ENCODE assay signal across 2 cellular contexts in genomic region chr1:184569106-184569505, GRCh38.
TF ChIP-seq lines count a peak whose summit lies in the region.

No MANE protein-coding gene starts in this region.

TF ChIP-seq in liver, 16 proteins besides CTCF, POLR2A, EP300 and RAD21 (continued from another document):
- no peak for TF ChIP-seq REST (IDR thresholded peaks at IDR 0.05)
- TF ChIP-seq, protein P1, sequence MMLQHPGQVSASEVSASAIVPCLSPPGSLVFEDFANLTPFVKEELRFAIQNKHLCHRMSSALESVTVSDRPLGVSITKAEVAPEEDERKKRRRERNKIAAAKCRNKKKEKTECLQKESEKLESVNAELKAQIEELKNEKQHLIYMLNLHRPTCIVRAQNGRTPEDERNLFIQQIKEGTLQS (IDR thresholded peaks at IDR 0.05) = no peak
- no peak for TF ChIP-seq EGR1 (IDR thresholded peaks at IDR 0.05; ENCODE audit: low read depth in 2 of 2)
- TF ChIP-seq NR2F2 (IDR thresholded peaks at IDR 0.05) = no peak
- no peak for TF ChIP-seq SP1 (IDR thresholded peaks at IDR 0.05)

TF ChIP-seq in HepG2, 621 proteins besides CTCF, POLR2A, EP300 and RAD21 (continued from another document):
- TF ChIP-seq ARID2 (CRISPR knock-in tag; IDR thresholded peaks at IDR 0.05; ENCODE audit: borderline replicate concordance) (no peak), ZNF672 (CRISPR knock-in tag; IDR thresholded peaks at IDR 0.05) (no peak), CAMTA2 (CRISPR knock-in tag; IDR thresholded peaks at IDR 0.05; ENCODE audit: borderline replicate concordance) (no peak), SYNCRIP (IDR thresholded peaks at IDR 0.05; ENCODE audit: insufficient read depth, low read depth, low read length) (no peak), BRCA1 (CRISPR knock-in tag; IDR thresholded peaks at IDR 0.05) (no peak), ZNF678 (CRISPR knock-in tag; IDR thresholded peaks at IDR 0.05) (no peak), ZFYVE20 (CRISPR knock-in tag; IDR thresholded peaks at IDR 0.05; ENCODE audit: borderline replicate concordance, low read depth) (no peak), FOXP4 (CRISPR knock-in tag; IDR thresholded peaks at IDR 0.05) (no peak), ZBTB1 (CRISPR knock-in tag; IDR thresholded peaks at IDR 0.05; ENCODE audit: borderline replicate concordance) (no peak), JUNB (CRISPR knock-in tag; IDR thresholded peaks at IDR 0.05; ENCODE audit: borderline replicate concordance) (no peak), EED (CRISPR knock-in tag; IDR thresholded peaks at IDR 0.05) (no peak), HNF4A (CRISPR knock-in tag; IDR thresholded peaks at IDR 0.05) (no peak), TCF7L2 (IDR thresholded peaks at IDR 0.05; ENCODE audit: low read depth, low read length) (no peak), KLF16 (CRISPR knock-in tag; IDR thresholded peaks at IDR 0.05) (no peak), KLF11 (CRISPR knock-in tag; IDR thresholded peaks at IDR 0.05) (no peak)
